In genomic region chr11:62573592-62574362, GRCh38 we compare ENCODE assay signal across 8 cellular contexts. TPM values are rescaled to one million over a fixed set of nuclear protein-coding genes. Genes with fewer than 3 reads are reported as not detected.
DNase-seq lines count a peak whose midpoint lies in the region; ATAC-seq lines count a peak whose summit lies in the region.

TSS of gene EEF1G (minus strand) at chr11:62573891. CDS start at chr11:62573842, 49 bp downstream.

- H3K27me3 Mint-ChIP-seq in effector memory CD8-positive, alpha-beta T cell = no peaks in the 10 kb centered on the region

- H2AK5ac ChIP-seq in mesenchymal stem cell (ENCODE audit: low read length, severe bottlenecking) = peak within 1 kb of the TSS; percentile 86

- no peaks in the 10 kb centered on the region for H3K9me3 Mint-ChIP-seq in effector memory CD8-positive, alpha-beta T cell

- peak within 1 kb of the TSS; percentile 96 for H4K8ac ChIP-seq in mesenchymal stem cell (ENCODE audit: low read length)

- H3K4me3 ChIP-seq in mesenchymal stem cell (ENCODE audit: insufficient read depth in 1 of 2, low read depth in 1 of 2, low read length in 2 of 2) = peak within 1 kb of the TSS; percentile 86 to 96

- peak within 1 kb of the TSS in 1 of 2 experiments; percentile 85 for H3K23ac ChIP-seq in mesenchymal stem cell (ENCODE audit: low read length in 2 of 2)

- H3K27ac Mint-ChIP-seq in effector memory CD8-positive, alpha-beta T cell = peak within 1 kb of the TSS; percentile 96 to 97

- peaks cover 45 to 48% of the 10 kb centered on the region in 2 donors for H3K4me1 Mint-ChIP-seq in effector memory CD8-positive, alpha-beta T cell (ENCODE audit: low read depth in 2 of 2)

- H3K27ac ChIP-seq in mesenchymal stem cell (ENCODE audit: low read length, poor library complexity, severe bottlenecking) = peak within 1 kb of the TSS; percentile 95

- H3K14ac ChIP-seq in mesenchymal stem cell (ENCODE audit: low read length in 2 of 2) = peak within 1 kb of the TSS; percentile 22 to 96

- peaks cover 55 to 68% of the 10 kb centered on the region in 2 experiments for H3K36me3 ChIP-seq in mesenchymal stem cell (ENCODE audit: control insufficient read depth in 1 of 2, insufficient read depth in 2 of 2, low read depth in 1 of 2, low read length in 2 of 2)

- peak within 1 kb of the TSS; percentile 75 for H2BK15ac ChIP-seq in mesenchymal stem cell (ENCODE audit: low read depth, poor library complexity, severe bottlenecking)

- WGBS in mesenchymal stem cell = under 1% methylated on average over 45 of the region's 46 CpGs

- peak within 1 kb of the TSS; percentile 82 for H2BK120ac ChIP-seq in mesenchymal stem cell (ENCODE audit: low read depth, low read length)

- ATAC-seq in GM21360 (IDR thresholded peaks at IDR 0.05; ENCODE audit: unreplicated experiment) = peak; percentile 78
- peak; percentile 91 for ATAC-seq in effector memory CD8-positive, alpha-beta T cell (replicated peaks)

- H3K4me1 ChIP-seq in mesenchymal stem cell (ENCODE audit: control insufficient read depth, insufficient read depth, low read depth, low read length) = peaks cover 25% of the 10 kb centered on the region

- peak within 1 kb of the TSS; percentile 98 for H3K9ac ChIP-seq in mesenchymal stem cell (ENCODE audit: low read length)

- peaks cover 13% of the 10 kb centered on the region for H3K79me1 ChIP-seq in mesenchymal stem cell (replicated peaks; ENCODE audit: low read length, poor library complexity, severe bottlenecking)

- H3K9me3 ChIP-seq in mesenchymal stem cell (ENCODE audit: control insufficient read depth, low read length) = no peaks in the 10 kb centered on the region

- peak within 1 kb of the TSS; percentile 94 to 98 for H3K4ac ChIP-seq in mesenchymal stem cell (ENCODE audit: low read depth in 1 of 2, low read length in 2 of 2)

- no peak within 1 kb of the TSS for H2AFZ ChIP-seq in mesenchymal stem cell (ENCODE audit: low read depth, low read length)

- peak within 1 kb of the TSS; percentile 95 to 99 for H3K4me3 Mint-ChIP-seq in effector memory CD8-positive, alpha-beta T cell

- peaks cover 82% of the 10 kb centered on the region for H3K36me3 Mint-ChIP-seq in effector memory CD8-positive, alpha-beta T cell (ENCODE audit: insufficient read depth)

- DNase-seq in COLO668 (lab: John Stamatoyannopoulos, UW; ENCODE audit: unreplicated experiment) (peak; percentile 99), HT1080 (ENCODE audit: low read depth) (peak; percentile 100), NOMO-1 treated with DMSO at 0.1 percent for 48 hours (lab: John Stamatoyannopoulos, UW; ENCODE audit: unreplicated experiment) (peak; percentile 100), mesenchymal stem cell (peak; percentile 100)
- DNase-seq in activated CD8-positive, alpha-beta memory T cell treated with anti-CD3 and anti-CD28 coated beads for 4 hours (ENCODE audit: low read depth in 2 of 2) = peak; percentile 94 to 97
- DNase-seq in effector memory CD8-positive, alpha-beta T cell = peak; percentile 96 to 97 (median 97)
- DNase-seq in stimulated activated CD8-positive, alpha-beta memory T cell treated with anti-CD3 and anti-CD28 coated beads, Interleukin-12 subunit alpha, Interleukin-12 subunit beta, amount 100 ng/mL, for 4 hours (ENCODE audit: low read depth) = peak; percentile 95

- H3K27me3 ChIP-seq in mesenchymal stem cell (ENCODE audit: control insufficient read depth in 1 of 2, insufficient read depth in 1 of 2, low read length in 2 of 2) = no peaks in the 10 kb centered on the region

- H4K91ac ChIP-seq in mesenchymal stem cell (ENCODE audit: low read length) = peak within 1 kb of the TSS; percentile 95

- peak within 1 kb of the TSS; percentile 93 for H3K4me2 ChIP-seq in mesenchymal stem cell (ENCODE audit: low read length, poor library complexity, severe bottlenecking)

- peak within 1 kb of the TSS; percentile 93 to 99 for H3K18ac ChIP-seq in mesenchymal stem cell (ENCODE audit: low read depth in 1 of 2, low read length in 2 of 2)

- peak within 1 kb of the TSS; percentile 94 for H2BK5ac ChIP-seq in mesenchymal stem cell (ENCODE audit: low read depth, low read length, poor library complexity, severe bottlenecking)

- H2BK12ac ChIP-seq in mesenchymal stem cell (ENCODE audit: low read length in 2 of 2) = peak within 1 kb of the TSS in 1 of 2 experiments; percentile 76

RNA-seq across cellular contexts. Expression of gene EEF1G, which starts in this region (rescaled TPM):
- 1,970 and 1,995 TPM in 2 replicates for total RNA-seq in HT1080 (2014; rRNA removed; shearing (Covaris generic))
- polyA plus RNA-seq in HT1080 (2015; cell fraction: cytosol; rRNA removed) = 2,414 and 2,444 TPM in 2 replicates
- 1,033 and 1,120 TPM in 2 replicates for polyA plus RNA-seq in HT1080 (2015; cell fraction: nucleus; rRNA removed)
- polyA plus RNA-seq in mesenchymal stem cell (2013, experiment 1 of 2) = 1,160 TPM
- 1,130 TPM for polyA plus RNA-seq in mesenchymal stem cell (2013, experiment 2 of 2)

Comparison
In these comparisons a context has a peak if more than half of its experiments do, and no peak if none do; other contexts are left out.
1. Peak in every context shown above with its lines: DNase-seq, ATAC-seq, H3K4me3 ChIP-seq and H3K27ac ChIP-seq.